17 cellular contexts compared by ENCODE assay signal in genomic region chr5:29161897-29162296, GRCh38.
"Had no signal": no experiment of that assay in that cellular context is flagged by ENCODE, and none has a peak within 500 bp of the region (broad histone marks: within the 10 kb centered on the region; RNA-seq: fewer than 3 reads in every experiment).

No MANE protein-coding gene starts in this region.

- H3K4me1 ChIP-seq: body of pancreas, esophagus squamous epithelium, parathyroid adenoma, thyroid gland had no signal

- H3K4me3 ChIP-seq: body of pancreas, esophagus squamous epithelium, thyroid gland had no signal

- H3K9ac ChIP-seq: parathyroid adenoma had no signal

- H3K27me3 ChIP-seq: body of pancreas, esophagus squamous epithelium, thyroid gland had no signal

- DNase-seq: activated CD4-positive, alpha-beta T cell treated with anti-CD3 and anti-CD28 coated beads, Interleukin-2, amount 10 ng/mL, durations not matched to agents 24 days and 14 days; activated CD8-positive, alpha-beta memory T cell treated with anti-CD3 and anti-CD28 coated beads, Interleukin-2, amount 50 U/mL, for 4 hours; activated CD8-positive, alpha-beta T cell treated with anti-CD3 and anti-CD28 coated beads, Interleukin-2, amount 10 ng/mL, durations not matched to agents 7 days and 5 days; activated naive CD4-positive, alpha-beta T cell treated with anti-CD3 and anti-CD28 coated beads for 36 hours; activated T-cell treated with anti-CD3 and anti-CD28 coated beads, Interleukin-2, amount 50 U/mL, for 4 hours; body of pancreas; dermis blood vessel endothelial cell; effector memory CD4-positive, alpha-beta T cell; esophagus squamous epithelium; mesenchymal stem cell; naive thymus-derived CD4-positive, alpha-beta T cell; stimulated activated CD4-positive, alpha-beta T cell treated with anti-CD3 and anti-CD28 coated beads, Interleukin-2, amount 100 ng/mL, for 24 hours; stimulated activated naive CD4-positive, alpha-beta T cell treated with Interleukin-2 at 50 U/mL for 16 hours; T-helper 9 cell; thyroid gland had no signal

- H3K36me3 ChIP-seq: esophagus squamous epithelium, thyroid gland had no signal

- H3K27me3 Mint-ChIP-seq: activated CD4-positive, alpha-beta T cell treated with anti-CD3 and anti-CD28 coated beads, Interleukin-2, amount 10 ng/mL, durations not matched to agents 24 days and 14 days; naive thymus-derived CD4-positive, alpha-beta T cell had no signal

- H3K79me2 ChIP-seq: parathyroid adenoma had no signal

- H2AFZ ChIP-seq: parathyroid adenoma had no signal

- H3K27ac Mint-ChIP-seq: activated CD4-positive, alpha-beta T cell treated with anti-CD3 and anti-CD28 coated beads, Interleukin-2, amount 10 ng/mL, durations not matched to agents 24 days and 14 days; activated CD8-positive, alpha-beta T cell treated with anti-CD3 and anti-CD28 coated beads, Interleukin-2, amount 10 ng/mL, durations not matched to agents 7 days and 5 days; activated naive CD4-positive, alpha-beta T cell treated with anti-CD3 and anti-CD28 coated beads for 36 hours; naive thymus-derived CD4-positive, alpha-beta T cell had no signal

- FAIRE-seq: urothelium cell line had no signal

- H3K9me3 ChIP-seq: body of pancreas, esophagus squamous epithelium, thyroid gland had no signal

- H3K27ac ChIP-seq: body of pancreas, esophagus squamous epithelium, parathyroid adenoma, thyroid gland had no signal

- H3K4me1 Mint-ChIP-seq: activated CD4-positive, alpha-beta T cell treated with anti-CD3 and anti-CD28 coated beads, Interleukin-2, amount 10 ng/mL, durations not matched to agents 24 days and 14 days; naive thymus-derived CD4-positive, alpha-beta T cell had no signal

- H3K36me3 Mint-ChIP-seq: naive thymus-derived CD4-positive, alpha-beta T cell had no signal

- H3K4me3 Mint-ChIP-seq: activated CD4-positive, alpha-beta T cell treated with anti-CD3 and anti-CD28 coated beads, Interleukin-2, amount 10 ng/mL, durations not matched to agents 24 days and 14 days; activated CD8-positive, alpha-beta T cell treated with anti-CD3 and anti-CD28 coated beads, Interleukin-2, amount 10 ng/mL, durations not matched to agents 7 days and 5 days; activated naive CD4-positive, alpha-beta T cell treated with anti-CD3 and anti-CD28 coated beads for 36 hours; activated T-cell treated with anti-CD3 and anti-CD28 coated beads, Interleukin-2, amount 50 U/mL, for 4 hours; naive thymus-derived CD4-positive, alpha-beta T cell had no signal
